In the genomic region with DNA sequence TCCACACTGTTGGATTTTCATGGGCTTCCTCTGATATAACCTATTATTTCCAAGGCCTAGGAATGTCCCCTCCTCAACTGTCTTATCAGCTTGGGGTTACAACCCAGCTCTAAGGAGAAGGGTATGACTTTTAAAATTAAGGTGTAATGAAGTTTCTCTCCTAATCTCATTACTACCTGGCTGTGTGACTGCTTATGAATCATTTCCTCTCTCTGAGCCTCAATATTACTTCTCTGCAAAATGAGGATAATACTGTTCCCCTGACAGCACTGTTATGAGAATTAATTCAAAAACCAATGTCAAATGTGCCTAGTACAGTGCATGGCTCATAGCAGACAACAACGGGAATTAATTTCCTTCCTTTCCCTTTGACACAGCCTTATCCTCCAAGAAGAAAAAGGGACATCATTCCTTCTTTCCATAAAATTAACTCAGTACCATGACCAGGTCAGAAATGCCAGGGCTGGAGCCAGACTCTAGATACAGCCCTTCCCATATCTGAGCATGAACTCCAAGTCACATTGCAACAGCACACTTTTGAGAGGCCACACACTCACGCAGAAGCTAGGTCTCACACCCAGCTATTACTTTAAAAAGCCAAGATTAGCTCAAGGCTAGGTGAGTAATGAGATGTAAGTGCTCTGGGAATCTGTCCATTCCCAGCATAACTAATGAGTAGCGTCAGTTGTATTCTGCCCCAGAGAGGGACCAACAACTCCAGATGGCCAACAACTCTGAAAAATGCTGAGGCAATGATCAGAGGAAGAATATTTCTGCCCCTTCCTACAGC, we compare ENCODE assay signal across 11 cellular contexts.
A peak's percentile ranks its signal among the peaks of the same experiment; 100 is the strongest.
DNase-seq lines count a peak whose midpoint lies in the region; ATAC-seq, FAIRE-seq and TF ChIP-seq lines count a peak whose summit lies in the region.
"Had no signal": no experiment of that assay in that cellular context is flagged by ENCODE, and none has a peak within 500 bp of the region (broad histone marks: within the 10 kb centered on the region; RNA-seq: fewer than 3 reads in every experiment).

No MANE protein-coding gene starts in this region.

- TF ChIP-seq POLR2A in body of pancreas (IDR thresholded peaks at IDR 0.05): no peak

- H3K36me3 ChIP-seq in body of pancreas (replicated peaks in 1 of 2; ENCODE audit: insufficient read depth in 1 of 2, low read depth in 2 of 2): no peaks in the 10 kb centered on the region
- H3K36me3 ChIP-seq: BLaER1 had no signal

- intact Hi-C loops in body of pancreas (cut with DNase I): no loop called here

- peak; percentile 50 for DNase-seq in ACHN
- DNase-seq in HTR-8/SVneo (ENCODE audit: insufficient read length, low spot score): peak; percentile 61
- DNase-seq in body of pancreas: peak in 2 of 4 donors; percentile 19 to 21
- peak; percentile 95 for DNase-seq in iris pigment epithelial cell (ENCODE audit: low read depth)
- no peak for DNase-seq in SKM-1 (lab: John Stamatoyannopoulos, UW; ENCODE audit: unreplicated experiment)
- no peak for DNase-seq in middle frontal gyrus (ENCODE audit: extremely low spot score, low spot score)
- no peak for DNase-seq in GM13977 (ENCODE audit: low spot score)
- DNase-seq: T-helper 1 cell had no signal

- ATAC-seq in body of pancreas: peak; percentile 62
- no peak for ATAC-seq in GM18858 (IDR thresholded peaks at IDR 0.05; ENCODE audit: unreplicated experiment)

- no peaks in the 10 kb centered on the region for H3K27me3 ChIP-seq in body of pancreas
- H3K27me3 ChIP-seq: BLaER1 had no signal

- H3K9me3 ChIP-seq in body of pancreas: no peaks in the 10 kb centered on the region

- no peak for TF ChIP-seq CTCF in body of pancreas (IDR thresholded peaks at IDR 0.05)
- no peak for TF ChIP-seq CTCF in GM13977 (IDR thresholded peaks at IDR 0.05; ENCODE audit: extremely low read depth, insufficient read depth, missing control alignments)

- no peaks in the 10 kb centered on the region for H3K4me1 ChIP-seq in body of pancreas
- H3K4me1 ChIP-seq: parathyroid adenoma had no signal

- H3K27ac ChIP-seq in body of pancreas: peak overlapping the region in 1 of 4 donors; percentile 32
- H3K27ac ChIP-seq: BLaER1, parathyroid adenoma had no signal

- 51 to 55% methylated on average over 3 of the region's 3 CpGs for WGBS in body of pancreas, 2 donors

- no peak overlapping the region for H3K4me3 ChIP-seq in body of pancreas
- H3K4me3 ChIP-seq: BLaER1 had no signal

- in situ Hi-C loops in ACHN (cut with HindIII; ENCODE audit: low pct_ligation_motif_present, low pct_unique_long_range_greater_than_20kb, low sequenced_read_pairs): no loop called here
- in situ Hi-C loops in GM13977 (cut with MboI; ENCODE audit: low pct_unique_long_range_greater_than_20kb, low sequenced_read_pairs, unreplicated experiment): no loop called here

- peak; percentile 44 for FAIRE-seq in HTR-8/SVneo (lab: Jason Lieb, UNC)

Comparison
In these comparisons a context has a peak if more than half of its experiments do, and no peak if none do; other contexts are left out.
1. DNase-seq: peak in ACHN (single experiment), HTR-8/SVneo (single experiment) and iris pigment epithelial cell (single experiment); none in SKM-1 (single experiment), middle frontal gyrus (single experiment) and GM13977 (single experiment).